1 cellular context compared by ENCODE assay signal in the genomic region with DNA sequence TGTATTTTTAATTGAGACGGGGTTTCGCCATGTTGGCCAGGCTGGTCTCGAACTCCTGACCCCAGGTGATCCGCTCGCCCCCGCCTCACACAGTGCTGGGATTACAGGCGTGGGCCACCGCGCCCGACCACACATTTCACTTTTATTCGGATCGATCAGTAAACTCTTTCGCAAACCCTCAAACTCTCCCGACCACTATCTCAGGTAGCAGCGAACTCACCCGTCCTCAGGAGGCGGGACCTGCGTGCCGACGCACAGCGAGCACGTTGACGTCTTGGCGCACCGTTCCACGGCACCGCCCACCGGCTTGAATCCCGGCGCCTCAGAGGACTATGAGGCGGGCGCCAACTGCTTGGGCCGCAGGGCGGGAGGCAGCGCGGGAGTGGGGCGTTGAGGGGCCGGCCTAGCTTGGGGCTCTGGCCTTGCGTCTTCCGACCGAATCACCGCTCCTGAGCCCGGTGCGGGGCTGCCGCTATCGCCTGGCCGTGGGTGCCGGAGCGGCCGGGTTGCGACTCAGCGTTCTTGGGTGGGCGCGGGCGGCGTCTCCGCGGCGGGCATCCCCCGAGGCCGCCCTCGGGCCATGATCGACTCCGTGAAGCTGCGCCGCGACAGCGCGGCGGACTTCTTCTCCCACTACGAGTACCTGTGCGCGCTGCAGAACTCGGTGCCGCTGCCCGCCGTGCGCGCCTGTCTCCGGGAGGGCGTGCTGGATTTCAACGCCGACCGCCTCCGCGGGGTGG.
TF ChIP-seq lines count a peak whose summit lies in the region.

A gene with protein sequence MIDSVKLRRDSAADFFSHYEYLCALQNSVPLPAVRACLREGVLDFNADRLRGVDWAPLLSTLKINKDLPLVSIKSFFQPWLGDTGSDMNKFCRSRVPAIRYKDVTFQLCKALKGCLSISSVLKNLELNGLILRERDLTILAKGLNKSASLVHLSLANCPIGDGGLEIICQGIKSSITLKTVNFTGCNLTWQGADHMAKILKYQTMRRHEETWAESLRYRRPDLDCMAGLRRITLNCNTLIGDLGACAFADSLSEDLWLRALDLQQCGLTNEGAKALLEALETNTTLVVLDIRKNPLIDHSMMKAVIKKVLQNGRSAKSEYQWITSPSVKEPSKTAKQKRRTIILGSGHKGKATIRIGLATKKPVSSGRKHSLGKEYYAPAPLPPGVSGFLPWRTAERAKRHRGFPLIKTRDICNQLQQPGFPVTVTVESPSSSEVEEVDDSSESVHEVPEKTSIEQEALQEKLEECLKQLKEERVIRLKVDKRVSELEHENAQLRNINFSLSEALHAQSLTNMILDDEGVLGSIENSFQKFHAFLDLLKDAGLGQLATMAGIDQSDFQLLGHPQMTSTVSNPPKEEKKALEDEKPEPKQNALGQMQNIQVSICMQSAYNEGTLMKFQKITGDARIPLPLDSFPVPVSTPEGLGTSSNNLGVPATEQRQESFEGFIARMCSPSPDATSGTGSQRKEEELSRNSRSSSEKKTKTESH (plus strand): TSS at position 305 of the 740 bp plus-strand sequence. CDS start 276 bp downstream, at position 581.

TF ChIP-seq in HepG2, 621 proteins besides CTCF, POLR2A, EP300 and RAD21 (continued from another document and continues in another):
- TF ChIP-seq ZSCAN21 (CRISPR knock-in tag; IDR thresholded peaks at IDR 0.05; ENCODE audit: borderline replicate concordance) (peak; percentile 83), MEIS1 (CRISPR knock-in tag; IDR thresholded peaks at IDR 0.05; ENCODE audit: borderline replicate concordance) (peak; percentile 82; the same call in 1 of the 2 replicates), IRX3 (CRISPR knock-in tag; IDR thresholded peaks at IDR 0.05; ENCODE audit: borderline replicate concordance, low read depth) (no peak), ZNF263 (CRISPR knock-in tag; IDR thresholded peaks at IDR 0.05) (peak; percentile 32; the same call in 1 of the 2 replicates), ZNF317 (CRISPR knock-in tag; IDR thresholded peaks at IDR 0.05) (no peak; the same call in 1 of the 2 replicates), MTA3 (CRISPR knock-in tag; IDR thresholded peaks at IDR 0.05) (no peak), TBL1XR1 (IDR thresholded peaks at IDR 0.05; ENCODE audit: borderline replicate concordance, low read length, partially characterized antibody) (no peak), AKAP8 (CRISPR knock-in tag; IDR thresholded peaks at IDR 0.05) (peak; percentile 64; the same call in 1 of the 2 replicates), PTBP1 (IDR thresholded peaks at IDR 0.05; ENCODE audit: low read depth, low read length, poor library complexity, severe bottlenecking) (peak; percentile 74), FOXK2 (IDR thresholded peaks at IDR 0.05) (no peak)
- TF ChIP-seq, protein P1, sequence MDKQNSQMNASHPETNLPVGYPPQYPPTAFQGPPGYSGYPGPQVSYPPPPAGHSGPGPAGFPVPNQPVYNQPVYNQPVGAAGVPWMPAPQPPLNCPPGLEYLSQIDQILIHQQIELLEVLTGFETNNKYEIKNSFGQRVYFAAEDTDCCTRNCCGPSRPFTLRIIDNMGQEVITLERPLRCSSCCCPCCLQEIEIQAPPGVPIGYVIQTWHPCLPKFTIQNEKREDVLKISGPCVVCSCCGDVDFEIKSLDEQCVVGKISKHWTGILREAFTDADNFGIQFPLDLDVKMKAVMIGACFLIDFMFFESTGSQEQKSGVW (CRISPR knock-in tag; IDR thresholded peaks at IDR 0.05; ENCODE audit: borderline replicate concordance), result no peak
- TF ChIP-seq, protein P2, sequence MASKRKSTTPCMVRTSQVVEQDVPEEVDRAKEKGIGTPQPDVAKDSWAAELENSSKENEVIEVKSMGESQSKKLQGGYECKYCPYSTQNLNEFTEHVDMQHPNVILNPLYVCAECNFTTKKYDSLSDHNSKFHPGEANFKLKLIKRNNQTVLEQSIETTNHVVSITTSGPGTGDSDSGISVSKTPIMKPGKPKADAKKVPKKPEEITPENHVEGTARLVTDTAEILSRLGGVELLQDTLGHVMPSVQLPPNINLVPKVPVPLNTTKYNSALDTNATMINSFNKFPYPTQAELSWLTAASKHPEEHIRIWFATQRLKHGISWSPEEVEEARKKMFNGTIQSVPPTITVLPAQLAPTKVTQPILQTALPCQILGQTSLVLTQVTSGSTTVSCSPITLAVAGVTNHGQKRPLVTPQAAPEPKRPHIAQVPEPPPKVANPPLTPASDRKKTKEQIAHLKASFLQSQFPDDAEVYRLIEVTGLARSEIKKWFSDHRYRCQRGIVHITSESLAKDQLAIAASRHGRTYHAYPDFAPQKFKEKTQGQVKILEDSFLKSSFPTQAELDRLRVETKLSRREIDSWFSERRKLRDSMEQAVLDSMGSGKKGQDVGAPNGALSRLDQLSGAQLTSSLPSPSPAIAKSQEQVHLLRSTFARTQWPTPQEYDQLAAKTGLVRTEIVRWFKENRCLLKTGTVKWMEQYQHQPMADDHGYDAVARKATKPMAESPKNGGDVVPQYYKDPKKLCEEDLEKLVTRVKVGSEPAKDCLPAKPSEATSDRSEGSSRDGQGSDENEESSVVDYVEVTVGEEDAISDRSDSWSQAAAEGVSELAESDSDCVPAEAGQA (IDR thresholded peaks at IDR 0.05; ENCODE audit: low read depth), result no peak
- TF ChIP-seq, protein P2 (CRISPR knock-in tag; IDR thresholded peaks at IDR 0.05; ENCODE audit: borderline replicate concordance), result peak; percentile 72; the same call in 1 of the 2 replicates
- TF ChIP-seq, protein P3, sequence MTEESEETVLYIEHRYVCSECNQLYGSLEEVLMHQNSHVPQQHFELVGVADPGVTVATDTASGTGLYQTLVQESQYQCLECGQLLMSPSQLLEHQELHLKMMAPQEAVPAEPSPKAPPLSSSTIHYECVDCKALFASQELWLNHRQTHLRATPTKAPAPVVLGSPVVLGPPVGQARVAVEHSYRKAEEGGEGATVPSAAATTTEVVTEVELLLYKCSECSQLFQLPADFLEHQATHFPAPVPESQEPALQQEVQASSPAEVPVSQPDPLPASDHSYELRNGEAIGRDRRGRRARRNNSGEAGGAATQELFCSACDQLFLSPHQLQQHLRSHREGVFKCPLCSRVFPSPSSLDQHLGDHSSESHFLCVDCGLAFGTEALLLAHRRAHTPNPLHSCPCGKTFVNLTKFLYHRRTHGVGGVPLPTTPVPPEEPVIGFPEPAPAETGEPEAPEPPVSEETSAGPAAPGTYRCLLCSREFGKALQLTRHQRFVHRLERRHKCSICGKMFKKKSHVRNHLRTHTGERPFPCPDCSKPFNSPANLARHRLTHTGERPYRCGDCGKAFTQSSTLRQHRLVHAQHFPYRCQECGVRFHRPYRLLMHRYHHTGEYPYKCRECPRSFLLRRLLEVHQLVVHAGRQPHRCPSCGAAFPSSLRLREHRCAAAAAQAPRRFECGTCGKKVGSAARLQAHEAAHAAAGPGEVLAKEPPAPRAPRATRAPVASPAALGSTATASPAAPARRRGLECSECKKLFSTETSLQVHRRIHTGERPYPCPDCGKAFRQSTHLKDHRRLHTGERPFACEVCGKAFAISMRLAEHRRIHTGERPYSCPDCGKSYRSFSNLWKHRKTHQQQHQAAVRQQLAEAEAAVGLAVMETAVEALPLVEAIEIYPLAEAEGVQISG (CRISPR knock-in tag; IDR thresholded peaks at IDR 0.05), result peak; percentile 76
- TF ChIP-seq, protein P4, sequence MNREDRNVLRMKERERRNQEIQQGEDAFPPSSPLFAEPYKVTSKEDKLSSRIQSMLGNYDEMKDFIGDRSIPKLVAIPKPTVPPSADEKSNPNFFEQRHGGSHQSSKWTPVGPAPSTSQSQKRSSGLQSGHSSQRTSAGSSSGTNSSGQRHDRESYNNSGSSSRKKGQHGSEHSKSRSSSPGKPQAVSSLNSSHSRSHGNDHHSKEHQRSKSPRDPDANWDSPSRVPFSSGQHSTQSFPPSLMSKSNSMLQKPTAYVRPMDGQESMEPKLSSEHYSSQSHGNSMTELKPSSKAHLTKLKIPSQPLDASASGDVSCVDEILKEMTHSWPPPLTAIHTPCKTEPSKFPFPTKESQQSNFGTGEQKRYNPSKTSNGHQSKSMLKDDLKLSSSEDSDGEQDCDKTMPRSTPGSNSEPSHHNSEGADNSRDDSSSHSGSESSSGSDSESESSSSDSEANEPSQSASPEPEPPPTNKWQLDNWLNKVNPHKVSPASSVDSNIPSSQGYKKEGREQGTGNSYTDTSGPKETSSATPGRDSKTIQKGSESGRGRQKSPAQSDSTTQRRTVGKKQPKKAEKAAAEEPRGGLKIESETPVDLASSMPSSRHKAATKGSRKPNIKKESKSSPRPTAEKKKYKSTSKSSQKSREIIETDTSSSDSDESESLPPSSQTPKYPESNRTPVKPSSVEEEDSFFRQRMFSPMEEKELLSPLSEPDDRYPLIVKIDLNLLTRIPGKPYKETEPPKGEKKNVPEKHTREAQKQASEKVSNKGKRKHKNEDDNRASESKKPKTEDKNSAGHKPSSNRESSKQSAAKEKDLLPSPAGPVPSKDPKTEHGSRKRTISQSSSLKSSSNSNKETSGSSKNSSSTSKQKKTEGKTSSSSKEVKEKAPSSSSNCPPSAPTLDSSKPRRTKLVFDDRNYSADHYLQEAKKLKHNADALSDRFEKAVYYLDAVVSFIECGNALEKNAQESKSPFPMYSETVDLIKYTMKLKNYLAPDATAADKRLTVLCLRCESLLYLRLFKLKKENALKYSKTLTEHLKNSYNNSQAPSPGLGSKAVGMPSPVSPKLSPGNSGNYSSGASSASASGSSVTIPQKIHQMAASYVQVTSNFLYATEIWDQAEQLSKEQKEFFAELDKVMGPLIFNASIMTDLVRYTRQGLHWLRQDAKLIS (CRISPR knock-in tag; IDR thresholded peaks at IDR 0.05), result no peak
- TF ChIP-seq, protein P5, sequence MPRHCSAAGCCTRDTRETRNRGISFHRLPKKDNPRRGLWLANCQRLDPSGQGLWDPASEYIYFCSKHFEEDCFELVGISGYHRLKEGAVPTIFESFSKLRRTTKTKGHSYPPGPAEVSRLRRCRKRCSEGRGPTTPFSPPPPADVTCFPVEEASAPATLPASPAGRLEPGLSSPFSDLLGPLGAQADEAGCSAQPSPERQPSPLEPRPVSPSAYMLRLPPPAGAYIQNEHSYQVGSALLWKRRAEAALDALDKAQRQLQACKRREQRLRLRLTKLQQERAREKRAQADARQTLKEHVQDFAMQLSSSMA (CRISPR knock-in tag; IDR thresholded peaks at IDR 0.05), result no peak; the same call in 1 of the 2 replicates
- TF ChIP-seq, protein P6, sequence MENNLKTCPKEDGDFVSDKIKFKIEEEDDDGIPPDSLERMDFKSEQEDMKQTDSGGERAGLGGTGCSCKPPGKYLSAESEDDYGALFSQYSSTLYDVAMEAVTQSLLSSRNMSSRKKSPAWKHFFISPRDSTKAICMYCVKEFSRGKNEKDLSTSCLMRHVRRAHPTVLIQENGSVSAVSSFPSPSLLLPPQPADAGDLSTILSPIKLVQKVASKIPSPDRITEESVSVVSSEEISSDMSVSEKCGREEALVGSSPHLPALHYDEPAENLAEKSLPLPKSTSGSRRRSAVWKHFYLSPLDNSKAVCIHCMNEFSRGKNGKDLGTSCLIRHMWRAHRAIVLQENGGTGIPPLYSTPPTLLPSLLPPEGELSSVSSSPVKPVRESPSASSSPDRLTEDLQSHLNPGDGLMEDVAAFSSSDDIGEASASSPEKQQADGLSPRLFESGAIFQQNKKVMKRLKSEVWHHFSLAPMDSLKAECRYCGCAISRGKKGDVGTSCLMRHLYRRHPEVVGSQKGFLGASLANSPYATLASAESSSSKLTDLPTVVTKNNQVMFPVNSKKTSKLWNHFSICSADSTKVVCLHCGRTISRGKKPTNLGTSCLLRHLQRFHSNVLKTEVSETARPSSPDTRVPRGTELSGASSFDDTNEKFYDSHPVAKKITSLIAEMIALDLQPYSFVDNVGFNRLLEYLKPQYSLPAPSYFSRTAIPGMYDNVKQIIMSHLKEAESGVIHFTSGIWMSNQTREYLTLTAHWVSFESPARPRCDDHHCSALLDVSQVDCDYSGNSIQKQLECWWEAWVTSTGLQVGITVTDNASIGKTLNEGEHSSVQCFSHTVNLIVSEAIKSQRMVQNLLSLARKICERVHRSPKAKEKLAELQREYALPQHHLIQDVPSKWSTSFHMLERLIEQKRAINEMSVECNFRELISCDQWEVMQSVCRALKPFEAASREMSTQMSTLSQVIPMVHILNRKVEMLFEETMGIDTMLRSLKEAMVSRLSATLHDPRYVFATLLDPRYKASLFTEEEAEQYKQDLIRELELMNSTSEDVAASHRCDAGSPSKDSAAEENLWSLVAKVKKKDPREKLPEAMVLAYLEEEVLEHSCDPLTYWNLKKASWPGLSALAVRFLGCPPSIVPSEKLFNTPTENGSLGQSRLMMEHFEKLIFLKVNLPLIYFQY (CRISPR knock-in tag; IDR thresholded peaks at IDR 0.05; ENCODE audit: borderline replicate concordance), result peak; percentile 55; the same call in 1 of the 2 replicates
